ENCODE assay signal across 16 cellular contexts in genomic region chr1:151920147-151920546, GRCh38. TPM values are rescaled to one million over a fixed set of nuclear protein-coding genes. Genes with fewer than 3 reads are reported as not detected.
DNase-seq lines count a peak whose midpoint lies in the region; ATAC-seq lines count a peak whose summit lies in the region.
"Had no signal": no experiment of that assay in that cellular context is flagged by ENCODE, and none has a peak within 500 bp of the region (broad histone marks: within the 10 kb centered on the region; RNA-seq: fewer than 3 reads in every experiment).

No MANE protein-coding gene starts in this region.

- intact Hi-C loops in naive thymus-derived CD4-positive, alpha-beta T cell (cut with micrococcal nuclease) = no loop called here

- peaks cover 0 to 9% (median 0%) of the 10 kb centered on the region in 5 donors for H3K27me3 Mint-ChIP-seq in naive thymus-derived CD4-positive, alpha-beta T cell

- no peaks in the 10 kb centered on the region for H3K9me3 ChIP-seq in naive thymus-derived CD4-positive, alpha-beta T cell (ENCODE audit: control insufficient read depth in 2 of 3, low read length in 3 of 3)
- H3K9me3 ChIP-seq: right lobe of liver had no signal

- CTCF ChIA-PET in naive thymus-derived CD4-positive, alpha-beta T cell (lab: Charles Lee) = interaction anchor here (1.0 to 1.1 kb wide), 2 partner anchors 13 to 21 kb away, joined by 3 read pairs; no protein-coding TSS in a partner anchor

- peak overlapping the region in 3 of 9 donors; percentile 13 to 56 (median 32) for H3K27ac Mint-ChIP-seq in naive thymus-derived CD4-positive, alpha-beta T cell
- H3K27ac Mint-ChIP-seq: H9 had no signal

- peaks cover 5 to 15% (median 11%) of the 10 kb centered on the region in 7 donors for H3K4me1 Mint-ChIP-seq in naive thymus-derived CD4-positive, alpha-beta T cell

- H3K27me3 ChIP-seq in naive thymus-derived CD4-positive, alpha-beta T cell (ENCODE audit: control insufficient read depth in 2 of 2, insufficient read depth in 2 of 2, low read length in 2 of 2) = no peaks in the 10 kb centered on the region
- H3K27me3 ChIP-seq: right lobe of liver had no signal

- no peak overlapping the region for H3K4me3 Mint-ChIP-seq in naive thymus-derived CD4-positive, alpha-beta T cell
- H3K4me3 Mint-ChIP-seq: H9 had no signal

- H3K27ac ChIP-seq in naive thymus-derived CD4-positive, alpha-beta T cell (ENCODE audit: low read depth, low read length) = no peak overlapping the region
- H3K27ac ChIP-seq: epithelial cell of prostate, right lobe of liver had no signal

- no peaks in the 10 kb centered on the region for H3K9me3 Mint-ChIP-seq in naive thymus-derived CD4-positive, alpha-beta T cell
- H3K9me3 Mint-ChIP-seq: CD14-positive monocyte had no signal

- peak; percentile 43 for DNase-seq in KG1 (lab: John Stamatoyannopoulos, UW)
- peak; percentile 49 for DNase-seq in SKM-1 (lab: John Stamatoyannopoulos, UW; ENCODE audit: unreplicated experiment)
- DNase-seq in naive thymus-derived CD4-positive, alpha-beta T cell = no peak
- DNase-seq in NCI-H2171 (lab: John Stamatoyannopoulos, UW) = no peak
- DNase-seq in stimulated activated CD4-positive, alpha-beta T cell treated with anti-CD3 and anti-CD28 coated beads, Interleukin-4, amount 100 ng/mL, for 4 hours = no peak
- DNase-seq: activated CD4-positive, alpha-beta T cell treated with anti-CD3 and anti-CD28 coated beads for 48 hours; H9; mesendoderm; PC-3; right lobe of liver; T-helper 1 cell; trophoblast cell had no signal

- peak; percentile 46 for ATAC-seq in GM18517 (IDR thresholded peaks at IDR 0.05; ENCODE audit: unreplicated experiment)
- ATAC-seq in naive thymus-derived CD4-positive, alpha-beta T cell = peak; percentile 16
- no peak for ATAC-seq in GM18861 (IDR thresholded peaks at IDR 0.05; ENCODE audit: unreplicated experiment)
- ATAC-seq: PC-3 had no signal

- H3K36me3 ChIP-seq in naive thymus-derived CD4-positive, alpha-beta T cell (ENCODE audit: control insufficient read depth in 2 of 3, insufficient read depth in 3 of 3, low read length in 3 of 3) = no peaks in the 10 kb centered on the region
- H3K36me3 ChIP-seq: right lobe of liver had no signal

- POLR2A ChIA-PET in naive thymus-derived CD4-positive, alpha-beta T cell (lab: Charles Lee) = interaction anchor here (0.6 to 1.4 kb wide), 4 partner anchors 10 to 115 kb away, joined by 3 to 9 read pairs (median 3); no protein-coding TSS in a partner anchor

- H3K4me1 ChIP-seq in naive thymus-derived CD4-positive, alpha-beta T cell (ENCODE audit: control insufficient read depth in 2 of 2, insufficient read depth in 2 of 2, low read length in 2 of 2) = peaks cover 2 to 5% of the 10 kb centered on the region in 2 donors

- no peaks in the 10 kb centered on the region for H3K36me3 Mint-ChIP-seq in naive thymus-derived CD4-positive, alpha-beta T cell
- H3K36me3 Mint-ChIP-seq: CD14-positive monocyte had no signal

- no peak overlapping the region for H3K4me3 ChIP-seq in naive thymus-derived CD4-positive, alpha-beta T cell (ENCODE audit: low read length)
- H3K4me3 ChIP-seq: right lobe of liver had no signal

RNA-seq across cellular contexts. Expression of gene THEM4, which starts 10.8 kb away (rescaled TPM):
- total RNA-seq in naive thymus-derived CD4-positive, alpha-beta T cell = 100 to 1,000 TPM in 2 of 5 experiments, 10 to 100 TPM in 3; 37.6 to 143 (median 44.6) TPM
- polyA plus RNA-seq in naive thymus-derived CD4-positive, alpha-beta T cell = 100 to 1,000 TPM; 113 to 122 TPM

Comparison
In these comparisons a context has a peak if more than half of its experiments do, and no peak if none do; other contexts are left out.
1. DNase-seq: peak in KG1 (single experiment) and SKM-1 (single experiment); none in naive thymus-derived CD4-positive, alpha-beta T cell (0 of 9), NCI-H2171 (single experiment) and stimulated activated CD4-positive, alpha-beta T cell treated with anti-CD3 and anti-CD28 coated beads, Interleukin-4, amount 100 ng/mL, for 4 hours (0 of 2).